In the genomic region with DNA sequence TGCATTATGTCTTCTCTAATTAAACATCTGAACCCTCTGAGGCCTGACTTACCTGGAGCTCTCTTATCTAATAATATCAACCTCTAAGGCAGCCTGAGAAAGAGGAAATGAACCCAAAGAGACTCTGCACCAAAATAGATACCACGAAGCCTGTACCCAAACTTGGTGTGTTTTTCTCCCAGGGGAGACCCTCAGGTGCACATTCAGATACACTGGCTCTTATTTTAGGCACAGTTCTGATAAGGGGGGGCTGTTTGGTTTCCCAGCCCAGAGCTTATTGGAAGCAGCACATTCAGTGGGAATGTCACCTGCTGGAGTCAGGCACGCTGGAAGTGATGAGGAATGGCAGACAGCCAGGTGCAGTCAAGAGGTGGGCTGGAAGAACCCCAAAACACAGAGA, we compare ENCODE assay signal across 10 cellular contexts. TPM values are rescaled to one million over a fixed set of nuclear protein-coding genes. Genes with fewer than 3 reads are reported as not detected.
DNase-seq lines count a peak whose midpoint lies in the region; ATAC-seq and TF ChIP-seq lines count a peak whose summit lies in the region.
"Had no signal": no experiment of that assay in that cellular context is flagged by ENCODE, and none has a peak within 500 bp of the region (broad histone marks: within the 10 kb centered on the region; RNA-seq: fewer than 3 reads in every experiment).

No MANE protein-coding gene starts in this region.

- H3K36me3 ChIP-seq in mucosa of descending colon (ENCODE audit: low read depth) = no peaks in the 10 kb centered on the region

- H3K9me3 Mint-ChIP-seq in activated CD4-positive, alpha-beta T cell treated with anti-CD3 and anti-CD28 coated beads for 36 hours (ENCODE audit: low read depth) = no peaks in the 10 kb centered on the region
- no peaks in the 10 kb centered on the region for H3K9me3 Mint-ChIP-seq in activated CD4-positive, alpha-beta T cell treated with anti-CD3 and anti-CD28 coated beads, Interleukin-2, amount 10 ng/mL, durations not matched to agents 24 days and 14 days

- no peak for DNase-seq in activated CD4-positive, alpha-beta T cell treated with anti-CD3 and anti-CD28 coated beads for 36 hours
- no peak for DNase-seq in activated CD4-positive, alpha-beta T cell treated with anti-CD3 and anti-CD28 coated beads, Interleukin-2, amount 10 ng/mL, durations not matched to agents 24 days and 14 days
- DNase-seq in mucosa of descending colon (no peak), AG20443 (ENCODE audit: low spot score) (no peak), 8988T (no peak), cardiac septum (ENCODE audit: low spot score) (no peak)
- DNase-seq: activated CD8-positive, alpha-beta memory T cell treated with anti-CD3 and anti-CD28 coated beads, Interleukin-2, amount 50 U/mL, for 48 hours had no signal

- H3K9me3 ChIP-seq in mucosa of descending colon = no peaks in the 10 kb centered on the region

- no peaks in the 10 kb centered on the region for H3K36me3 Mint-ChIP-seq in activated CD4-positive, alpha-beta T cell treated with anti-CD3 and anti-CD28 coated beads for 36 hours (ENCODE audit: low read depth)
- H3K36me3 Mint-ChIP-seq in activated CD4-positive, alpha-beta T cell treated with anti-CD3 and anti-CD28 coated beads, Interleukin-2, amount 10 ng/mL, durations not matched to agents 24 days and 14 days (ENCODE audit: low read depth) = no peaks in the 10 kb centered on the region

- peak overlapping the region; percentile 73 for H3K4me3 Mint-ChIP-seq in activated CD4-positive, alpha-beta T cell treated with anti-CD3 and anti-CD28 coated beads for 36 hours
- no peak overlapping the region for H3K4me3 Mint-ChIP-seq in activated CD4-positive, alpha-beta T cell treated with anti-CD3 and anti-CD28 coated beads, Interleukin-2, amount 10 ng/mL, durations not matched to agents 24 days and 14 days

- H3K4me3 ChIP-seq in mucosa of descending colon = no peak overlapping the region

- ATAC-seq in activated CD4-positive, alpha-beta T cell treated with anti-CD3 and anti-CD28 coated beads for 36 hours = no peak
- ATAC-seq in GM21529 (IDR thresholded peaks at IDR 0.05; ENCODE audit: unreplicated experiment) = peak; percentile 58
- peak; percentile 55 for ATAC-seq in HG03342 (IDR thresholded peaks at IDR 0.05; ENCODE audit: unreplicated experiment)
- peak; percentile 62 for ATAC-seq in mucosa of descending colon

- intact Hi-C loops in activated CD4-positive, alpha-beta T cell treated with anti-CD3 and anti-CD28 coated beads for 36 hours (cut with DNase I, micrococcal nuclease) = no loop called here
- intact Hi-C loops in activated CD4-positive, alpha-beta T cell treated with anti-CD3 and anti-CD28 coated beads, Interleukin-2, amount 10 ng/mL, durations not matched to agents 24 days and 14 days (cut with micrococcal nuclease) = no loop called here
- intact Hi-C loops in mucosa of descending colon (cut with DNase I, micrococcal nuclease) = no loop called here
- intact Hi-C loops in cardiac septum (cut with DNase I) = no loop called here

- H3K4me1 ChIP-seq in mucosa of descending colon (ENCODE audit: low read depth) = no peaks in the 10 kb centered on the region

- POLR2A ChIA-PET in activated CD4-positive, alpha-beta T cell treated with anti-CD3 and anti-CD28 coated beads for 36 hours (lab: Charles Lee) = no interaction called here

- H3K27ac Mint-ChIP-seq in activated CD4-positive, alpha-beta T cell treated with anti-CD3 and anti-CD28 coated beads for 36 hours = peak overlapping the region; percentile 84
- no peak overlapping the region for H3K27ac Mint-ChIP-seq in activated CD4-positive, alpha-beta T cell treated with anti-CD3 and anti-CD28 coated beads, Interleukin-2, amount 10 ng/mL, durations not matched to agents 24 days and 14 days

- TF ChIP-seq CTCF in mucosa of descending colon (IDR thresholded peaks at IDR 0.05) = no peak

- peaks cover 57% of the 10 kb centered on the region for H3K4me1 Mint-ChIP-seq in activated CD4-positive, alpha-beta T cell treated with anti-CD3 and anti-CD28 coated beads for 36 hours
- H3K4me1 Mint-ChIP-seq in activated CD4-positive, alpha-beta T cell treated with anti-CD3 and anti-CD28 coated beads, Interleukin-2, amount 10 ng/mL, durations not matched to agents 24 days and 14 days = no peaks in the 10 kb centered on the region

- CTCF ChIA-PET in activated CD4-positive, alpha-beta T cell treated with anti-CD3 and anti-CD28 coated beads for 36 hours (lab: Charles Lee) = interaction anchor here (0.6 kb wide), 1 partner anchor 80 kb away, joined by 4 read pairs; no protein-coding TSS in a partner anchor

- no peaks in the 10 kb centered on the region for H3K27me3 Mint-ChIP-seq in activated CD4-positive, alpha-beta T cell treated with anti-CD3 and anti-CD28 coated beads for 36 hours
- peaks cover 7% of the 10 kb centered on the region for H3K27me3 Mint-ChIP-seq in activated CD4-positive, alpha-beta T cell treated with anti-CD3 and anti-CD28 coated beads, Interleukin-2, amount 10 ng/mL, durations not matched to agents 24 days and 14 days

RNA-seq across cellular contexts. Expression of gene CCR6, which starts 9.8 kb away (rescaled TPM):
- 1 to 10 TPM; 3.4 to 4.0 TPM for total RNA-seq in activated CD4-positive, alpha-beta T cell treated with anti-CD3 and anti-CD28 coated beads for 36 hours
- total RNA-seq in activated CD4-positive, alpha-beta T cell treated with anti-CD3 and anti-CD28 coated beads, Interleukin-2, amount 10 ng/mL, durations not matched to agents 24 days and 14 days = not detected in 2 replicates
- total RNA-seq in mucosa of descending colon (under 1 TPM in 2 of 3 donors, not detected in 1; 0.17 to 0.43 TPM), cardiac septum (not detected)
- total RNA-seq: RPMI7951 had no signal

RNA-seq across cellular contexts. Expression of gene GPR31, which starts 44.7 kb away (rescaled TPM):
- not detected for total RNA-seq in activated CD4-positive, alpha-beta T cell treated with anti-CD3 and anti-CD28 coated beads for 36 hours
- total RNA-seq in activated CD4-positive, alpha-beta T cell treated with anti-CD3 and anti-CD28 coated beads, Interleukin-2, amount 10 ng/mL, durations not matched to agents 24 days and 14 days = not detected in 2 replicates
- total RNA-seq in mucosa of descending colon (not detected), cardiac septum (not detected)
- total RNA-seq: RPMI7951 had no signal
